ENCODE assay signal across 16 cellular contexts in genomic region chr16:27223226-27223610, GRCh38. TPM values are rescaled to one million over a fixed set of nuclear protein-coding genes. Genes with fewer than 3 reads are reported as not detected.
A peak's percentile ranks its signal among the peaks of the same experiment; 100 is the strongest.
DNase-seq lines count a peak whose midpoint lies in the region; FAIRE-seq and TF ChIP-seq lines count a peak whose summit lies in the region.
"Had no signal": no experiment of that assay in that cellular context is flagged by ENCODE, and none has a peak within 500 bp of the region (broad histone marks: within the 10 kb centered on the region; RNA-seq: fewer than 3 reads in every experiment).

No MANE protein-coding gene starts in this region.

- CTCF ChIA-PET in H1 (lab: Charles Lee; ENCODE audit: partially characterized antibody), result interaction anchor here (0.8 to 7.6 kb wide), 9 partner anchors 8 to 207 kb away, joined by 3 to 73 read pairs (median 6); partner anchors contain the start of gene KDM8

- H4K91ac ChIP-seq in H1 (replicated peaks; ENCODE audit: insufficient read length, low read length), result no peak overlapping the region
- H4K91ac ChIP-seq in neuronal stem cell (ENCODE audit: low read depth, low read length, poor library complexity), result no peak overlapping the region

- no peak overlapping the region; the same call in 1 of the 2 replicates for H4K8ac ChIP-seq in H1 (ENCODE audit: extremely low read depth, insufficient read depth, low read length)
- no peak overlapping the region for H4K8ac ChIP-seq in neuronal stem cell (ENCODE audit: low read depth, low read length)

- no peaks in the 10 kb centered on the region for H3K23me2 ChIP-seq in H1 (ENCODE audit: low read depth, low read length)

- peak; percentile 18 to 34; a peak in 1 of 4 replicates for TF ChIP-seq RAD21 in H1 (IDR thresholded peaks at IDR 0.05 in 1 of 2, conservative IDR thresholded peaks at IDR 0.05 in 1 of 2; ENCODE audit: low read depth in 2 of 2, low read length in 2 of 2)

- no peak overlapping the region for H2BK20ac ChIP-seq in H1 (ENCODE audit: low read length)

- H3K36me3 ChIP-seq in BE2C, result no peaks in the 10 kb centered on the region; the same call in 1 of the 2 replicates
- H3K36me3 ChIP-seq in H7 (replicated peaks; ENCODE audit: control insufficient read depth, insufficient read depth, low read length), result no peaks in the 10 kb centered on the region; the same call in none of the 2 replicates
- no peaks in the 10 kb centered on the region for H3K36me3 ChIP-seq in H1 (ENCODE audit: control insufficient read depth in 2 of 4, insufficient read depth in 4 of 4, low read length in 3 of 4)
- peaks cover 14 to 38% of the 10 kb centered on the region in 2 donors for H3K36me3 ChIP-seq in neuronal stem cell (replicated peaks in 1 of 2; ENCODE audit: control insufficient read depth in 2 of 2, insufficient read depth in 2 of 2, low read length in 2 of 2)
- H3K36me3 ChIP-seq: ovary, uterus had no signal

- H3K4me1 ChIP-seq in BE2C (peaks cover 4% of the 10 kb centered on the region; the same call in 1 of the 2 replicates), H1 (replicated peaks in 1 of 4; ENCODE audit: control insufficient read depth in 3 of 4, insufficient read depth in 4 of 4, low read length in 3 of 4) (0 out of 7 replicates have a peak, but pooled peaks cover 0 to 2% (median 0%) of the 10 kb centered on the region in 4 experiments), neuronal stem cell (ENCODE audit: control insufficient read depth in 2 of 2, insufficient read depth in 1 of 2, low read depth in 1 of 2, low read length in 2 of 2) (no peaks in the 10 kb centered on the region)

- TF ChIP-seq POLR2A in H1 (IDR thresholded peaks at IDR 0.05; ENCODE audit: control extremely low read depth in 1 of 2, low read depth in 2 of 2, low read length in 2 of 2), result no peak

- no peak for TF ChIP-seq EP300 in H1 (IDR thresholded peaks at IDR 0.05; ENCODE audit: borderline replicate concordance in 1 of 2, low read depth in 2 of 2, low read length in 2 of 2)

- H4K5ac ChIP-seq in H1 (ENCODE audit: insufficient read length, low read depth, low read length), result no peak overlapping the region

- no peak overlapping the region for H3K4me3 ChIP-seq in BE2C (ENCODE audit: low read depth, low read length)
- H3K4me3 ChIP-seq in H7 (ENCODE audit: insufficient read depth, low read depth, low read length), result no peak overlapping the region
- H3K4me3 ChIP-seq in H1 (ENCODE audit: extremely low read depth in 1 of 4, insufficient read depth in 2 of 4, low read depth in 3 of 4, low read length in 4 of 4), result no peak overlapping the region
- no peak overlapping the region for H3K4me3 ChIP-seq in neuronal stem cell (ENCODE audit: low read length in 2 of 2)
- H3K4me3 ChIP-seq: ovary, uterus had no signal

- no peak overlapping the region for H2BK15ac ChIP-seq in H1 (ENCODE audit: low read length)
- H2BK15ac ChIP-seq in neuronal stem cell (ENCODE audit: low read length), result no peak overlapping the region

- WGBS in H1 (ENCODE audit: extremely low coverage in 1 of 2, insufficient coverage in 1 of 2, insufficient read length in 1 of 2, insufficient replicate concordance in 2 of 2, low coverage in 1 of 2, low lambda C conversion rate in 2 of 2, missing lambda C conversion rate in 1 of 2), 2 experiments, result 89% methylated on average over 8 of the region's 8 CpGs; no CpG with 5 or more reads in 1 of the 2 experiments
- no CpG with 5 or more reads among the region's 8 CpGs for WGBS in neuronal stem cell (ENCODE audit: extremely low coverage in 2 of 2, insufficient read length in 2 of 2, insufficient replicate concordance in 1 of 2), 2 donors

- no peaks in the 10 kb centered on the region for H4K20me1 ChIP-seq in H1 (replicated peaks in 1 of 2; ENCODE audit: control insufficient read depth in 1 of 2, insufficient read depth in 2 of 2, low read length in 2 of 2)

- H3K18ac ChIP-seq in H1 (ENCODE audit: extremely low read depth, low read length), result no peak overlapping the region
- peak overlapping the region; percentile 35 for H3K18ac ChIP-seq in neuronal stem cell (ENCODE audit: low read length)

- TF ChIP-seq CTCF in BE2C (IDR thresholded peaks at IDR 0.05; ENCODE audit: low read depth, low read length) (peak; percentile 11; the same call in 1 of the 2 replicates), H1 (IDR thresholded peaks at IDR 0.05; ENCODE audit: control extremely low read depth in 1 of 3, insufficient read depth in 1 of 3, low read depth in 1 of 3, low read length in 3 of 3) (peak in 1 of 3 experiments; percentile 18; a peak in 1 of 4 replicates)

- H2BK12ac ChIP-seq in H1 (ENCODE audit: low read depth, low read length) (no peak overlapping the region), neuronal stem cell (ENCODE audit: low read length) (no peak overlapping the region)

- H3K27ac ChIP-seq in H1 (ENCODE audit: low read depth, low read length) (no peak overlapping the region), neuronal stem cell (replicated peaks; ENCODE audit: low read length) (no peak overlapping the region)

- DNase-seq in BE2C, result no peak
- DNase-seq in H7, result peak; percentile 73
- no peak for DNase-seq in H1 (ENCODE audit: low read depth in 1 of 2, low spot score in 2 of 2)
- DNase-seq in neuronal stem cell (ENCODE audit: low spot score), result no peak
- DNase-seq in retina, result no peak
- DNase-seq in activated T-cell treated with anti-CD3 and anti-CD28 coated beads, Interleukin-2, amount 50 U/mL, for 1 hour, result no peak
- no peak for DNase-seq in OCI-M2 (lab: John Stamatoyannopoulos, UW; ENCODE audit: unreplicated experiment)
- DNase-seq in NCI-H2029 (lab: John Stamatoyannopoulos, UW), result no peak
- DNase-seq: activated CD8-positive, alpha-beta memory T cell treated with anti-CD3 and anti-CD28 coated beads, Interleukin-2, amount 10 ng/mL, durations not matched to agents 7 days and 5 days; AML-193; erythroblast; midbrain; NCI-H1436 treated with DMSO at 0.1 percent for 48 hours; NCI-H526 had no signal

- no peak overlapping the region for H2AFZ ChIP-seq in H1 (ENCODE audit: low read length)
- H2AFZ ChIP-seq in neuronal stem cell (ENCODE audit: low read length), result no peak overlapping the region

- H3K9ac ChIP-seq in H1 (replicated peaks in 1 of 4; ENCODE audit: extremely low read depth in 1 of 4, low read depth in 3 of 4, low read length in 3 of 4), result no peak overlapping the region
- H3K9ac ChIP-seq in neuronal stem cell (ENCODE audit: low read depth, low read length, poor library complexity), result no peak overlapping the region

- H3K9me3 ChIP-seq in BE2C (no peaks in the 10 kb centered on the region), H1 (ENCODE audit: insufficient read depth in 2 of 2, low read depth in 1 of 2, low read length in 1 of 2) (no peaks in the 10 kb centered on the region), neuronal stem cell (replicated peaks in 1 of 2; ENCODE audit: control insufficient read depth in 2 of 2, insufficient read depth in 1 of 2, low read depth in 1 of 2, low read length in 2 of 2) (no peaks in the 10 kb centered on the region)
- H3K9me3 ChIP-seq: ovary, uterus had no signal

- no peak overlapping the region for H2BK120ac ChIP-seq in H1 (replicated peaks; ENCODE audit: low read depth, low read length)
- H2BK120ac ChIP-seq in neuronal stem cell (ENCODE audit: low read depth, low read length), result no peak overlapping the region

- H3K23ac ChIP-seq in H1 (ENCODE audit: insufficient read length) (no peak overlapping the region), neuronal stem cell (ENCODE audit: low read depth, low read length, poor library complexity) (no peak overlapping the region)

- no peaks in the 10 kb centered on the region for H3K79me2 ChIP-seq in H1 (ENCODE audit: control insufficient read depth in 1 of 2, insufficient read depth in 2 of 2, low read length in 2 of 2)

- no peaks in the 10 kb centered on the region for H3K79me1 ChIP-seq in H1 (ENCODE audit: low read depth, low read length)
- H3K79me1 ChIP-seq in neuronal stem cell (ENCODE audit: low read depth, low read length), result no peaks in the 10 kb centered on the region

- H3K4ac ChIP-seq in H1 (replicated peaks; ENCODE audit: insufficient read length, low read depth, low read length), result no peak overlapping the region
- no peak overlapping the region for H3K4ac ChIP-seq in neuronal stem cell (ENCODE audit: low read length)

- H3K4me2 ChIP-seq in H1 (ENCODE audit: insufficient read depth in 1 of 2, low read depth in 2 of 2, low read length in 2 of 2), result no peak overlapping the region
- H3K4me2 ChIP-seq in neuronal stem cell (ENCODE audit: insufficient read depth, low read length, poor library complexity, severe bottlenecking), result no peak overlapping the region

- no peak overlapping the region for H2BK5ac ChIP-seq in H1 (ENCODE audit: low read depth, low read length)
- no peak overlapping the region for H2BK5ac ChIP-seq in neuronal stem cell (ENCODE audit: low read length)

- POLR2A ChIA-PET in H1 (lab: Charles Lee; ENCODE audit: partially characterized antibody), result no interaction called here

- no peak overlapping the region for H2AK5ac ChIP-seq in H1 (ENCODE audit: low read depth, low read length)
- no peak overlapping the region for H2AK5ac ChIP-seq in neuronal stem cell (ENCODE audit: low read depth, low read length)

- FAIRE-seq in H1 (lab: Jason Lieb, UNC), result no peak

- H3K14ac ChIP-seq in H1 (ENCODE audit: insufficient read length), result no peak overlapping the region
- H3K14ac ChIP-seq in neuronal stem cell (ENCODE audit: low read length), result no peak overlapping the region

- H3K27me3 ChIP-seq in BE2C (no peaks in the 10 kb centered on the region), H7 (ENCODE audit: control insufficient read depth, insufficient read depth, low read length) (no peaks in the 10 kb centered on the region), H1 (replicated peaks in 1 of 4; ENCODE audit: control insufficient read depth in 3 of 4, extremely low read depth in 1 of 4, insufficient read depth in 3 of 4, low read length in 3 of 4) (no peaks in the 10 kb centered on the region), neuronal stem cell (ENCODE audit: control insufficient read depth in 3 of 3, insufficient read depth in 3 of 3, low read depth in 1 of 3, low read length in 3 of 3) (no peaks in the 10 kb centered on the region)
- H3K27me3 ChIP-seq: ovary, uterus had no signal

- peak overlapping the region; percentile 6 for H3K56ac ChIP-seq in H1 (replicated peaks; ENCODE audit: insufficient read length, low read depth, low read length)

RNA-seq across cellular contexts. Expression of gene KDM8, which starts 19.9 kb away (rescaled TPM):
- 18.1 TPM for polyA plus RNA-seq in BE2C (2012; ENCODE audit: insufficient read depth, insufficient read length, low read depth)
- total RNA-seq in H7 (2014; rRNA removed; shearing (Covaris generic)), result 7.6 and 12.2 TPM in 2 replicates
- total RNA-seq in H1 (2021; fragmentation: NEBNext Ultra II Directional; extraction: Animal tissue kit (Norgen Biotek cat#: 25700)), result 10.3 and 14.6 TPM in 2 replicates
- 8.1 and 12.8 TPM in 2 replicates for polyA plus RNA-seq in H1 (2011; rRNA removed)
- polyA plus RNA-seq in H1 (2011; cell fraction: cytosol; rRNA removed), result 7.2 TPM
- polyA plus RNA-seq in H1 (2011; cell fraction: nucleus; rRNA removed), result 11.6 TPM
- 5.0 to 9.1 TPM (median 7.2 TPM) in 4 replicates for polyA plus RNA-seq in H1 (2012, experiment 1 of 2)
- polyA plus RNA-seq in H1 (2012, experiment 2 of 2), result 6.9 TPM
- 4.7 TPM for polyA plus RNA-seq in H1 (2013, experiment 1 of 2)
- polyA plus RNA-seq in H1 (2013, experiment 2 of 2), result 4.9 TPM
- polyA minus RNA-seq in H1 (2011; rRNA and poly(A)+ RNA removed), result 6.5 and 11.8 TPM in 2 replicates
- 4.6 TPM for polyA minus RNA-seq in H1 (2011; cell fraction: cytosol; rRNA and poly(A)+ RNA removed)
- polyA minus RNA-seq in H1 (2011; cell fraction: nucleus; rRNA and poly(A)+ RNA removed), result 16.0 TPM
- 5.1 TPM for polyA plus RNA-seq in neuronal stem cell (2013, experiment 1 of 2)
- polyA plus RNA-seq in neuronal stem cell (2013, experiment 2 of 2), result 4.5 TPM

RNA-seq across cellular contexts. Expression of gene NSMCE1, which starts 45.4 kb away (rescaled TPM):
- 158 TPM for polyA plus RNA-seq in BE2C (2012; ENCODE audit: insufficient read depth, insufficient read length, low read depth)
- 22.8 and 24.7 TPM in 2 replicates for total RNA-seq in H7 (2014; rRNA removed; shearing (Covaris generic))
- 16.6 and 18.4 TPM in 2 replicates for total RNA-seq in H1 (2021; fragmentation: NEBNext Ultra II Directional; extraction: Animal tissue kit (Norgen Biotek cat#: 25700))
- polyA plus RNA-seq in H1 (2011; rRNA removed), result 8.1 and 8.7 TPM in 2 replicates
- polyA plus RNA-seq in H1 (2011; cell fraction: cytosol; rRNA removed), result 14.7 TPM
- 7.4 TPM for polyA plus RNA-seq in H1 (2011; cell fraction: nucleus; rRNA removed)
- polyA plus RNA-seq in H1 (2012, experiment 1 of 2), result 20.7 to 29.4 TPM (median 24.4 TPM) in 4 replicates
- 29.3 TPM for polyA plus RNA-seq in H1 (2012, experiment 2 of 2)
- polyA plus RNA-seq in H1 (2013, experiment 1 of 2), result 35.3 TPM
- 37.6 TPM for polyA plus RNA-seq in H1 (2013, experiment 2 of 2)
- 6.5 and 28.8 TPM in 2 replicates for polyA minus RNA-seq in H1 (2011; rRNA and poly(A)+ RNA removed)
- 7.0 TPM for polyA minus RNA-seq in H1 (2011; cell fraction: cytosol; rRNA and poly(A)+ RNA removed)
- polyA minus RNA-seq in H1 (2011; cell fraction: nucleus; rRNA and poly(A)+ RNA removed), result 3.3 TPM
- polyA plus RNA-seq in neuronal stem cell (2013, experiment 1 of 2), result 54.4 TPM
- polyA plus RNA-seq in neuronal stem cell (2013, experiment 2 of 2), result 52.8 TPM
